ENCODE assay signal across 8 cellular contexts in genomic region chr7:155198901-155199845, GRCh38.
A peak's percentile ranks its signal among the peaks of the same experiment; 100 is the strongest.
DNase-seq lines count a peak whose midpoint lies in the region; ATAC-seq, FAIRE-seq and TF ChIP-seq lines count a peak whose summit lies in the region.

No MANE protein-coding gene starts in this region.

- no peak overlapping the region for H3K27ac ChIP-seq in prostate gland

- peaks cover 28% of the 10 kb centered on the region for H3K4me1 Mint-ChIP-seq in activated naive CD8-positive, alpha-beta T cell (ENCODE audit: low read depth)

- intact Hi-C loops in prostate gland (cut with DNase I): no loop called here

- peak in 2 of 3 experiments; percentile 21 to 34 for DNase-seq in stimulated activated CD4-positive, alpha-beta T cell treated with anti-CD3 and anti-CD28 coated beads, TNF-alpha, amount 100 ng/mL, for 4 hours (ENCODE audit: low read depth in 3 of 3)
- DNase-seq in prostate gland (ENCODE audit: low spot score): no peak
- DNase-seq in epidermal melanocyte (ENCODE audit: insufficient read length, low spot score): no peak
- DNase-seq in GM19239 (ENCODE audit: insufficient read length, low spot score): no peak
- no peak for DNase-seq in NCI-H1930 (lab: John Stamatoyannopoulos, UW)

- H3K4me3 Mint-ChIP-seq in activated naive CD8-positive, alpha-beta T cell: peak overlapping the region; percentile 42

- no peak for FAIRE-seq in GM19239 (lab: Jason Lieb, UNC)

- H3K4me1 ChIP-seq in prostate gland (replicated peaks): no peaks in the 10 kb centered on the region

- peaks cover 13% of the 10 kb centered on the region for H3K9me3 Mint-ChIP-seq in activated naive CD8-positive, alpha-beta T cell (ENCODE audit: low read depth)

- ATAC-seq in GM19025 (IDR thresholded peaks at IDR 0.05; ENCODE audit: low read depth, unreplicated experiment) (peak; percentile 67), HG03108 (IDR thresholded peaks at IDR 0.05; ENCODE audit: unreplicated experiment) (peak; percentile 47)

- peaks cover 6% of the 10 kb centered on the region for H3K36me3 Mint-ChIP-seq in activated naive CD8-positive, alpha-beta T cell

- H3K27me3 Mint-ChIP-seq in activated naive CD8-positive, alpha-beta T cell: no peaks in the 10 kb centered on the region

- H3K27ac Mint-ChIP-seq in activated naive CD8-positive, alpha-beta T cell: peak overlapping the region; percentile 80

- no peak for TF ChIP-seq POLR2A in prostate gland (IDR thresholded peaks at IDR 0.05)

- 89% methylated on average over 13 of the region's 13 CpGs for WGBS in prostate gland

- no peak for TF ChIP-seq CTCF in prostate gland (IDR thresholded peaks at IDR 0.05)

- H3K9me3 ChIP-seq in prostate gland: no peaks in the 10 kb centered on the region

- H3K36me3 ChIP-seq in prostate gland: no peaks in the 10 kb centered on the region

- H3K4me3 ChIP-seq in prostate gland: no peak overlapping the region

- H3K27me3 ChIP-seq in prostate gland (replicated peaks; ENCODE audit: insufficient read depth): no peaks in the 10 kb centered on the region

Comparison
In these comparisons a context has a peak if more than half of its experiments do, and no peak if none do; other contexts are left out.
1. DNase-seq: peak in stimulated activated CD4-positive, alpha-beta T cell treated with anti-CD3 and anti-CD28 coated beads, TNF-alpha, amount 100 ng/mL, for 4 hours (2 of 3); none in prostate gland (single experiment), epidermal melanocyte (single experiment), GM19239 (single experiment) and NCI-H1930 (0 of 2).